Comparison of ENCODE assay signal across 27 cellular contexts in genomic region chr15:25474251-25474650, GRCh38.
"Had no signal": no experiment of that assay in that cellular context is flagged by ENCODE, and none has a peak within 500 bp of the region (broad histone marks: within the 10 kb centered on the region; RNA-seq: fewer than 3 reads in every experiment).

No MANE protein-coding gene starts in this region.

- H3K36me3 ChIP-seq: stomach, suprapubic skin, thoracic aorta, tibial artery, tibial nerve, transverse colon, upper lobe of left lung, upper lobe of right lung, uterus, vagina had no signal

- H3K36me3 Mint-ChIP-seq: stimulated activated effector memory CD8-positive, alpha-beta T cell treated with anti-CD3 and anti-CD28 coated beads, Interleukin-12 subunit alpha, Interleukin-12 subunit beta, amount 100 ng/mL, for 72 hours; stimulated activated memory B cell treated with anti-CD40 and anti-IgM and Interleukin-4, amounts not matched to agents 10 μg/mL and 1 μg/mL and 100 μg/mL, for 72 hours; type B pancreatic cell had no signal

- H3K9me3 Mint-ChIP-seq: type B pancreatic cell had no signal

- H3K4me3 ChIP-seq: stomach, suprapubic skin, testis, thoracic aorta, tibial artery, tibial nerve, transverse colon, upper lobe of left lung, upper lobe of right lung, uterus, vagina had no signal

- H3K27me3 ChIP-seq: stomach, suprapubic skin, testis, tibial artery, tibial nerve, transverse colon, upper lobe of left lung, upper lobe of right lung, uterus, vagina had no signal

- H3K27ac ChIP-seq: stomach, suprapubic skin, testis, thoracic aorta, tibial artery, tibial nerve, transverse colon, upper lobe of left lung, upper lobe of right lung, uterus, vagina had no signal

- H3K4me1 Mint-ChIP-seq: stimulated activated effector memory CD8-positive, alpha-beta T cell treated with anti-CD3 and anti-CD28 coated beads, Interleukin-12 subunit alpha, Interleukin-12 subunit beta, amount 100 ng/mL, for 72 hours; stimulated activated memory B cell treated with anti-CD40 and anti-IgM and Interleukin-4, amounts not matched to agents 10 μg/mL and 1 μg/mL and 100 μg/mL, for 72 hours; stimulated activated naive B cell treated with anti-CD40 and anti-IgM and Interleukin-4, amounts not matched to agents 10 μg/mL and 1 μg/mL and 100 μg/mL, for 72 hours; stimulated activated naive CD8-positive, alpha-beta T cell treated with anti-CD3 and anti-CD28 coated beads, Interleukin-15, amount 100 ng/mL, for 72 hours had no signal

- H3K4me1 ChIP-seq: stomach, suprapubic skin, testis, tibial artery, tibial nerve, transverse colon, upper lobe of left lung, upper lobe of right lung, uterus, vagina had no signal

- DNase-seq: stimulated activated CD4-positive, alpha-beta T cell treated with anti-CD3 and anti-CD28 coated beads, Interleukin-2, amount 100 ng/mL, for 48 hours; stimulated activated CD4-positive, alpha-beta T cell treated with anti-CD3 and anti-CD28 coated beads, Interleukin-4, amount 100 ng/mL, for 1 hour; stimulated activated CD4-positive, alpha-beta T cell treated with anti-CD3 and anti-CD28 coated beads, Interleukin-4, amount 100 ng/mL, for 24 hours; stimulated activated CD4-positive, alpha-beta T cell treated with anti-CD3 and anti-CD28 coated beads, Interleukin-4, amount 100 ng/mL, for 4 hours; stimulated activated CD8-positive, alpha-beta memory T cell treated with anti-CD3 and anti-CD28 coated beads, Interleukin-4, amount 100 ng/mL, for 48 hours; stimulated activated naive B cell treated with anti-CD40 and anti-IgM and Interleukin-4, amounts not matched to agents 10 μg/mL and 1 μg/mL and 100 μg/mL, for 72 hours; stimulated activated naive CD4-positive, alpha-beta T cell; stimulated activated naive CD4-positive, alpha-beta T cell treated with Interleukin-2 at 50 U/mL for 16 hours; stimulated activated naive CD8-positive, alpha-beta T cell treated with anti-CD3 and anti-CD28 coated beads, Interleukin-15, amount 100 ng/mL, for 72 hours; stimulated activated naive CD8-positive, alpha-beta T cell treated with anti-CD3 and anti-CD28 coated beads, Interleukin-15, Interleukin-2, amounts not matched to agents 100 U/mL and 50 U/mL, for 24 hours; stomach; substantia nigra; testis; tibial artery; transverse colon; trophoblast cell; upper lobe of left lung; upper lobe of right lung; uterus had no signal

- H3K27me3 Mint-ChIP-seq: stimulated activated memory B cell treated with anti-CD40 and anti-IgM and Interleukin-4, amounts not matched to agents 10 μg/mL and 1 μg/mL and 100 μg/mL, for 72 hours; stimulated activated naive B cell treated with anti-CD40 and anti-IgM and Interleukin-4, amounts not matched to agents 10 μg/mL and 1 μg/mL and 100 μg/mL, for 72 hours; stimulated activated naive CD8-positive, alpha-beta T cell treated with anti-CD3 and anti-CD28 coated beads, Interleukin-15, Interleukin-2, amounts not matched to agents 100 ng/mL and 50 ng/mL, for 24 hours; type B pancreatic cell had no signal

- H3K4me3 Mint-ChIP-seq: stimulated activated effector memory CD8-positive, alpha-beta T cell treated with anti-CD3 and anti-CD28 coated beads, Interleukin-12 subunit alpha, Interleukin-12 subunit beta, amount 100 ng/mL, for 72 hours; stimulated activated memory B cell treated with anti-CD40 and anti-IgM and Interleukin-4, amounts not matched to agents 10 μg/mL and 1 μg/mL and 100 μg/mL, for 72 hours; stimulated activated naive B cell treated with anti-CD40 and anti-IgM and Interleukin-4, amounts not matched to agents 10 μg/mL and 1 μg/mL and 100 μg/mL, for 72 hours; stimulated activated naive CD8-positive, alpha-beta T cell treated with anti-CD3 and anti-CD28 coated beads, Interleukin-15, amount 100 ng/mL, for 72 hours; stimulated activated naive CD8-positive, alpha-beta T cell treated with anti-CD3 and anti-CD28 coated beads, Interleukin-15, Interleukin-2, amounts not matched to agents 100 ng/mL and 50 ng/mL, for 24 hours; type B pancreatic cell had no signal

- H3K27ac Mint-ChIP-seq: stimulated activated effector memory CD8-positive, alpha-beta T cell treated with anti-CD3 and anti-CD28 coated beads, Interleukin-12 subunit alpha, Interleukin-12 subunit beta, amount 100 ng/mL, for 72 hours; stimulated activated memory B cell treated with anti-CD40 and anti-IgM and Interleukin-4, amounts not matched to agents 10 μg/mL and 1 μg/mL and 100 μg/mL, for 72 hours; stimulated activated naive B cell treated with anti-CD40 and anti-IgM and Interleukin-4, amounts not matched to agents 10 μg/mL and 1 μg/mL and 100 μg/mL, for 72 hours; stimulated activated naive CD8-positive, alpha-beta T cell treated with anti-CD3 and anti-CD28 coated beads, Interleukin-15, amount 100 ng/mL, for 72 hours; stimulated activated naive CD8-positive, alpha-beta T cell treated with anti-CD3 and anti-CD28 coated beads, Interleukin-15, Interleukin-2, amounts not matched to agents 100 ng/mL and 50 ng/mL, for 24 hours; type B pancreatic cell had no signal

- H3K9me3 ChIP-seq: suprapubic skin, testis, thoracic aorta, tibial artery, tibial nerve, transverse colon, upper lobe of left lung, upper lobe of right lung, uterus, vagina had no signal
